ENCODE assay signal across 8 cellular contexts in genomic region chr19:48618916-48619691, GRCh38. TPM values are rescaled to one million over a fixed set of nuclear protein-coding genes. Genes with fewer than 3 reads are reported as not detected.
DNase-seq lines count a peak whose midpoint lies in the region; ATAC-seq and TF ChIP-seq lines count a peak whose summit lies in the region.

Gene RPL18, minus strand, starts transcription at chr19:48619178. Its CDS starts 35 bp downstream, at chr19:48619143.
Gene SPHK2, plus strand, starts transcription at chr19:48619506. Its CDS starts 1,009 bp downstream, at chr19:48620515.

- TF ChIP-seq POLR2A in erythroblast (IDR thresholded peaks at IDR 0.05; ENCODE audit: low read length) = peak; percentile 96

- H3K4me1 ChIP-seq in mucosa of stomach (ENCODE audit: control insufficient read depth, insufficient read depth, low read length) = peaks cover 44% of the 10 kb centered on the region

- no peaks in the 10 kb centered on the region for H3K9me3 Mint-ChIP-seq in activated T-cell treated with anti-CD3 and anti-CD28 coated beads, Interleukin-2, amount 50 U/mL, for 24 hours

- H3K36me3 ChIP-seq in mucosa of stomach (ENCODE audit: control insufficient read depth, insufficient read depth, low read length) = peaks cover 27% of the 10 kb centered on the region

- H3K4me3 Mint-ChIP-seq in activated T-cell treated with anti-CD3 and anti-CD28 coated beads, Interleukin-2, amount 50 U/mL, for 24 hours = peak within 1 kb of the TSS; percentile 98

- peak; percentile 65 for ATAC-seq in GM21717 (IDR thresholded peaks at IDR 0.05; ENCODE audit: unreplicated experiment)

- DNase-seq in DMS153 treated with DMSO at 0.1 percent for 48 hours (lab: John Stamatoyannopoulos, UW; ENCODE audit: unreplicated experiment) (peak; percentile 98), KBM-7 (peak; percentile 99), erythroblast (lab: John Stamatoyannopoulos, UW) (peak; percentile 100)
- DNase-seq in activated T-cell treated with anti-CD3 and anti-CD28 coated beads, Interleukin-2, amount 50 U/mL, for 24 hours = peak; percentile 97
- peak; percentile 93 to 96 for DNase-seq in stimulated activated CD8-positive, alpha-beta memory T cell treated with anti-CD3 and anti-CD28 coated beads, Interleukin-7, amount 100 ng/mL, for 1 hour (ENCODE audit: low read depth in 2 of 2)

- no peaks in the 10 kb centered on the region for H3K27me3 ChIP-seq in mucosa of stomach (ENCODE audit: control insufficient read depth, insufficient read depth, low read length)

- H3K4me1 Mint-ChIP-seq in activated T-cell treated with anti-CD3 and anti-CD28 coated beads, Interleukin-2, amount 50 U/mL, for 24 hours (ENCODE audit: low read depth) = peaks cover 47% of the 10 kb centered on the region

- no peaks in the 10 kb centered on the region for H3K9me3 ChIP-seq in mucosa of stomach (ENCODE audit: control insufficient read depth, low read length)

- peak within 1 kb of the TSS; percentile 100 for H3K4me3 ChIP-seq in mucosa of stomach (ENCODE audit: low read length)

- H3K9ac ChIP-seq in mucosa of stomach (ENCODE audit: low read length) = peak within 1 kb of the TSS; percentile 98

- in situ Hi-C loops in KBM-7 (cut with MboI; ENCODE audit: low pct_unique_long_range_greater_than_20kb, low sequenced_read_pairs) = no loop called here

- peak within 1 kb of the TSS; percentile 99 for H3K27ac Mint-ChIP-seq in activated T-cell treated with anti-CD3 and anti-CD28 coated beads, Interleukin-2, amount 50 U/mL, for 24 hours

- H3K36me3 Mint-ChIP-seq in activated T-cell treated with anti-CD3 and anti-CD28 coated beads, Interleukin-2, amount 50 U/mL, for 24 hours (ENCODE audit: low read depth) = peaks cover 84% of the 10 kb centered on the region

- no peaks in the 10 kb centered on the region for H3K27me3 Mint-ChIP-seq in activated T-cell treated with anti-CD3 and anti-CD28 coated beads, Interleukin-2, amount 50 U/mL, for 24 hours

TF ChIP-seq in PFSK-1, 5 proteins besides CTCF, POLR2A, EP300 and RAD21:
- TF ChIP-seq REST (IDR thresholded peaks at IDR 0.05; ENCODE audit: insufficient read depth in 1 of 2, low read depth in 2 of 2, low read length in 2 of 2) = peak in 1 of 2 experiments; percentile 78; a peak in 2 of 4 replicates
- TF ChIP-seq POLR2AphosphoS5 (IDR thresholded peaks at IDR 0.05; ENCODE audit: low read depth, low read length) = peak; percentile 96
- peak; percentile 86; the same call in 1 of the 2 replicates for TF ChIP-seq SIN3A (IDR thresholded peaks at IDR 0.05; ENCODE audit: borderline replicate concordance, insufficient read depth, low read length)
- peak; percentile 96 for TF ChIP-seq TAF1 (IDR thresholded peaks at IDR 0.05; ENCODE audit: borderline replicate concordance, insufficient read depth, low read length)
- no peak for TF ChIP-seq FOXP2 (optimal IDR thresholded peaks at IDR 0.05; ENCODE audit: borderline replicate concordance, extremely low read depth, extremely low read length, insufficient read depth)

RNA-seq across cellular contexts. Expression of gene RPL18, which starts in this region (rescaled TPM):
- 3,530 TPM for polyA plus RNA-seq in PFSK-1 (2012; ENCODE audit: insufficient read length, low read depth)

RNA-seq across cellular contexts. Expression of gene SPHK2, which starts in this region (rescaled TPM):
- 34.1 TPM for polyA plus RNA-seq in PFSK-1 (2012; ENCODE audit: insufficient read length, low read depth)

Comparison
In these comparisons a context has a peak if more than half of its experiments do, and no peak if none do; other contexts are left out.
1. Peak in every context shown above with its lines: DNase-seq, ATAC-seq and H3K4me3 ChIP-seq.